ENCODE assay signal across 22 cellular contexts in the genomic region with DNA sequence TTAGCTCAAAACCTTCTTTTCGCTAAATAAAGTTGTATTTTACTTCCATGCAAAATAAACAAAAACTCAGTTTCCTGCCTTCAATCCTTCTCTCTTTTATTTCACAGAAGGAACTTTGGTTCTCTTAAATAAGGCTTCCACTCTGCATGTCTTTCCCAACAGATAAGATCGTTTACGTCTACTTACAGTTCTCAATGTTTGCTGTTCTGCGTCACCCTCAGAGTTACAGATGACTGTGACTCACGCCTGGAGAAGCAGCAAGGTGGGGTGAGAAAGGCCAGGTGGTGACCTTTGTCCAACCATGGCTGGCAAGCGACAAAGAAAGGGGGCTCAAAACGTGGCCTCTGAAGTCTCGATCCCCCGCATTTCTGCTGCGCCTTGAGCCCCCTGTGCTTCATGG. TPM values are rescaled to one million over a fixed set of nuclear protein-coding genes. Genes with fewer than 3 reads are reported as not detected.
A peak's percentile ranks its signal among the peaks of the same experiment; 100 is the strongest.
DNase-seq lines count a peak whose midpoint lies in the region; ATAC-seq, FAIRE-seq and TF ChIP-seq lines count a peak whose summit lies in the region.
"Had no signal": no experiment of that assay in that cellular context is flagged by ENCODE, and none has a peak within 500 bp of the region (broad histone marks: within the 10 kb centered on the region; RNA-seq: fewer than 3 reads in every experiment).

No MANE protein-coding gene starts in this region.

- RAD21 ChIA-PET in HCT116 (lab: Charles Lee; ENCODE audit: low non-redundant PET in 1 of 2, low total read pairs in 2 of 2, uncharacterized antibody in 2 of 2, unreplicated experiment in 2 of 2), result no interaction called here

- H2AFZ ChIP-seq in HCT116 (ENCODE audit: low read depth, low read length, poor library complexity, severe bottlenecking), result peak overlapping the region; percentile 40
- no peak overlapping the region for H2AFZ ChIP-seq in astrocyte (ENCODE audit: low read depth, low read length)
- H2AFZ ChIP-seq: neural progenitor cell had no signal

- peaks cover 9% of the 10 kb centered on the region for H3K4me1 Mint-ChIP-seq in astrocyte (ENCODE audit: low read depth, unreplicated experiment)
- H3K4me1 Mint-ChIP-seq: activated CD4-positive, alpha-beta memory T cell treated with anti-CD3 and anti-CD28 coated beads, Interleukin-2, amount 10 ng/mL, durations not matched to agents 7 days and 5 days had no signal

- no peak for TF ChIP-seq POLR2A in HCT116 (IDR thresholded peaks at IDR 0.05; ENCODE audit: borderline replicate concordance, extremely low read depth, insufficient read depth, insufficient read length)

- no peak overlapping the region for H3K27ac Mint-ChIP-seq in astrocyte (ENCODE audit: unreplicated experiment)
- H3K27ac Mint-ChIP-seq: activated CD4-positive, alpha-beta memory T cell treated with anti-CD3 and anti-CD28 coated beads, Interleukin-2, amount 10 ng/mL, durations not matched to agents 7 days and 5 days; CD8-positive, alpha-beta T cell; neural progenitor cell had no signal

- 30 to 60% (median 48%) methylated on average over 10 of the region's 10 CpGs for WGBS in small intestine, 3 donors

- CTCF ChIA-PET in HCT116 (lab: Charles Lee), result no interaction called here

- H3K27ac ChIP-seq in HCT116 (ENCODE audit: low read depth, low read length) (peak overlapping the region; percentile 17; the same call in 1 of the 2 replicates), astrocyte (ENCODE audit: low read depth, low read length) (no peak overlapping the region), small intestine (ENCODE audit: low read depth in 1 of 2, low read length in 1 of 2) (no peak overlapping the region)
- H3K27ac ChIP-seq: neural progenitor cell, spleen, WERI-Rb-1 had no signal

- peak overlapping the region in 1 of 2 experiments; percentile 32; a peak in 2 of 4 replicates for H3K4me3 ChIP-seq in HCT116 (replicated peaks in 1 of 2; ENCODE audit: low read depth in 1 of 2, low read length in 2 of 2)
- H3K4me3 ChIP-seq in astrocyte (ENCODE audit: insufficient read depth, low read depth, low read length), result no peak overlapping the region
- no peak overlapping the region for H3K4me3 ChIP-seq in fibroblast of villous mesenchyme (ENCODE audit: low read depth, low read length)
- H3K4me3 ChIP-seq in small intestine (ENCODE audit: low read depth in 1 of 2, low read length in 2 of 2), result no peak overlapping the region
- H3K4me3 ChIP-seq: neural progenitor cell, spleen had no signal

- no peak overlapping the region for H3K4me3 Mint-ChIP-seq in astrocyte (ENCODE audit: unreplicated experiment)
- H3K4me3 Mint-ChIP-seq: activated CD4-positive, alpha-beta memory T cell treated with anti-CD3 and anti-CD28 coated beads, Interleukin-2, amount 10 ng/mL, durations not matched to agents 7 days and 5 days; activated T-cell treated with anti-CD3 and anti-CD28 coated beads, Interleukin-2, amount 50 U/mL, for 4 hours; CD8-positive, alpha-beta T cell; neural progenitor cell had no signal

- peaks cover 4% of the 10 kb centered on the region for H3K9me3 Mint-ChIP-seq in astrocyte (ENCODE audit: unreplicated experiment)
- H3K9me3 Mint-ChIP-seq: activated CD4-positive, alpha-beta memory T cell treated with anti-CD3 and anti-CD28 coated beads, Interleukin-2, amount 10 ng/mL, durations not matched to agents 7 days and 5 days; activated T-cell treated with anti-CD3 and anti-CD28 coated beads, Interleukin-2, amount 50 U/mL, for 4 hours had no signal

- no peak for TF ChIP-seq RAD21 in HCT116 (IDR thresholded peaks at IDR 0.05; ENCODE audit: low read depth)

- H3K9me3 ChIP-seq in HCT116 (ENCODE audit: control insufficient read depth in 1 of 2, insufficient read depth in 1 of 2, low read depth in 1 of 2, low read length in 2 of 2), result no peaks in the 10 kb centered on the region
- no peaks in the 10 kb centered on the region for H3K9me3 ChIP-seq in astrocyte (ENCODE audit: insufficient read depth, low read depth, low read length)
- H3K9me3 ChIP-seq in small intestine (ENCODE audit: control insufficient read depth, low read depth), result no peaks in the 10 kb centered on the region
- H3K9me3 ChIP-seq: spleen had no signal

- H3K27me3 Mint-ChIP-seq in astrocyte (ENCODE audit: low read depth, unreplicated experiment), result peaks cover 15% of the 10 kb centered on the region

- H3K4me1 ChIP-seq in HCT116 (ENCODE audit: control insufficient read depth in 1 of 2, insufficient read depth in 2 of 2, low read length in 2 of 2), result peaks cover 15 to 28% of the 10 kb centered on the region in 2 experiments
- H3K4me1 ChIP-seq in astrocyte (ENCODE audit: insufficient read depth, low read length), result peaks cover 12% of the 10 kb centered on the region
- H3K4me1 ChIP-seq in small intestine (ENCODE audit: control insufficient read depth in 2 of 2, insufficient read depth in 1 of 2, low read depth in 1 of 2, low read length in 1 of 2), result no peaks in the 10 kb centered on the region
- H3K4me1 ChIP-seq: neural progenitor cell had no signal

- H4K20me1 ChIP-seq in HCT116 (ENCODE audit: insufficient read depth) (no peaks in the 10 kb centered on the region), astrocyte (ENCODE audit: insufficient read depth, low read length) (no peaks in the 10 kb centered on the region)

- H3K36me3 ChIP-seq in HCT116 (ENCODE audit: control insufficient read depth in 1 of 2, insufficient read depth in 2 of 2, low read length in 2 of 2) (no peaks in the 10 kb centered on the region), astrocyte (ENCODE audit: insufficient read depth, low read length) (no peaks in the 10 kb centered on the region), small intestine (ENCODE audit: control insufficient read depth in 2 of 2, insufficient read depth in 2 of 2, low read length in 2 of 2) (no peaks in the 10 kb centered on the region)
- H3K36me3 ChIP-seq: neural progenitor cell, spleen, WERI-Rb-1 had no signal

- H3K36me3 Mint-ChIP-seq in astrocyte (ENCODE audit: low read depth, unreplicated experiment), result peaks cover 5% of the 10 kb centered on the region
- H3K36me3 Mint-ChIP-seq: CD8-positive, alpha-beta T cell had no signal

- POLR2A ChIA-PET in HCT116 (lab: Charles Lee), result no interaction called here

- ATAC-seq in HCT116 (peak; percentile 86), GM19452 (IDR thresholded peaks at IDR 0.05; ENCODE audit: unreplicated experiment) (no peak)
- ATAC-seq: activated T-cell treated with anti-CD3 and anti-CD28 coated beads, Interleukin-2, amount 50 U/mL, for 4 hours; CD8-positive, alpha-beta T cell; left cardiac atrium had no signal

- H3K9me2 ChIP-seq in HCT116 (ENCODE audit: insufficient read depth), result no peaks in the 10 kb centered on the region

- FAIRE-seq in astrocyte (lab: Jason Lieb, UNC) (no peak), small intestine (lab: Jason Lieb, UNC) (no peak)
- FAIRE-seq: colon, GM18507 had no signal

- H3K9ac ChIP-seq in HCT116 (ENCODE audit: low read length), result peak overlapping the region; percentile 41
- no peak overlapping the region for H3K9ac ChIP-seq in astrocyte (ENCODE audit: low read length)
- H3K9ac ChIP-seq: neural progenitor cell had no signal

- peak; percentile 54 for DNase-seq in HCT116 (ENCODE audit: low read depth, low spot score)
- peak; percentile 83 for DNase-seq in astrocyte (ENCODE audit: low read depth)
- DNase-seq in fibroblast of villous mesenchyme (ENCODE audit: low read depth), result peak; percentile 54
- peak; percentile 82 for DNase-seq in small intestine
- DNase-seq in activated effector memory CD4-positive, alpha-beta T cell treated with Interleukin-2 at 50 U/mL for 16 hours, result no peak
- no peak for DNase-seq in GDM1 (lab: John Stamatoyannopoulos, UW)
- DNase-seq in DMS 273 treated with DMSO at 0.1 percent for 48 hours (lab: John Stamatoyannopoulos, UW), result no peak
- DNase-seq: activated CD4-positive, alpha-beta memory T cell treated with anti-CD3 and anti-CD28 coated beads, Interleukin-2, amount 10 ng/mL, durations not matched to agents 7 days and 5 days; activated naive CD4-positive, alpha-beta T cell treated with anti-CD3 and anti-CD28 coated beads, Interleukin-2, amount 50 U/mL, for 16 hours; activated T-cell treated with anti-CD3 and anti-CD28 coated beads, Interleukin-2, amount 50 U/mL, for 4 hours; CD8-positive, alpha-beta T cell; EL; foreskin fibroblast; left cardiac atrium; NCI-H524 treated with DMSO at 0.1 percent for 48 hours; spleen; substantia nigra; WERI-Rb-1 had no signal

- TF ChIP-seq CTCF in HCT116 (IDR thresholded peaks at IDR 0.05 in 2 of 3, conservative IDR thresholded peaks at IDR 0.05 in 1 of 3; ENCODE audit: borderline replicate concordance in 1 of 3, insufficient read depth in 1 of 3, low read depth in 2 of 3, low read length in 2 of 3) (no peak), astrocyte (IDR thresholded peaks at IDR 0.05; ENCODE audit: insufficient read depth, low read depth, low read length) (no peak), fibroblast of villous mesenchyme (IDR thresholded peaks at IDR 0.05; ENCODE audit: insufficient read depth, low read depth, low read length) (no peak)

- H3K27me3 ChIP-seq in HCT116 (ENCODE audit: insufficient read depth, low read length) (no peaks in the 10 kb centered on the region), astrocyte (ENCODE audit: insufficient read depth, low read length) (peaks cover 2% of the 10 kb centered on the region), small intestine (ENCODE audit: control insufficient read depth in 2 of 2, insufficient read depth in 2 of 2, low read length in 2 of 2) (no peaks in the 10 kb centered on the region)
- H3K27me3 ChIP-seq: neural progenitor cell had no signal

- H3K4me2 ChIP-seq in HCT116 (ENCODE audit: low read length) (peak overlapping the region; percentile 65), astrocyte (ENCODE audit: low read length) (peak overlapping the region; percentile 23)
- H3K4me2 ChIP-seq: neural progenitor cell had no signal

- no TSS peak for BruUV-seq in HCT116 (replicated peaks; lab: Mats Ljungman, UMichigan)

- intact Hi-C loops in HCT116 (cut with micrococcal nuclease), result no loop called here

- no peaks in the 10 kb centered on the region for H3K79me2 ChIP-seq in HCT116 (ENCODE audit: insufficient read depth, low read length)
- H3K79me2 ChIP-seq in astrocyte (ENCODE audit: insufficient read depth, low read length), result no peaks in the 10 kb centered on the region

TF ChIP-seq in HCT116, 20 proteins besides CTCF, POLR2A, EP300 and RAD21 (continues in another document):
- TF ChIP-seq CBX3 (IDR thresholded peaks at IDR 0.05; ENCODE audit: low read depth), result peak; percentile 57; the same call in 1 of the 2 replicates
- TF ChIP-seq FOSL1 (IDR thresholded peaks at IDR 0.05; ENCODE audit: low read depth), result peak; percentile 73
- no peak for TF ChIP-seq SIN3A (IDR thresholded peaks at IDR 0.05; ENCODE audit: low read depth)
- TF ChIP-seq, protein P1, sequence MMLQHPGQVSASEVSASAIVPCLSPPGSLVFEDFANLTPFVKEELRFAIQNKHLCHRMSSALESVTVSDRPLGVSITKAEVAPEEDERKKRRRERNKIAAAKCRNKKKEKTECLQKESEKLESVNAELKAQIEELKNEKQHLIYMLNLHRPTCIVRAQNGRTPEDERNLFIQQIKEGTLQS (IDR thresholded peaks at IDR 0.05), result no peak

RNA-seq across cellular contexts. Expression of a gene that starts 51.4 kb away (rescaled TPM):
- total RNA-seq in HCT116 (2021; ENCODE audit: unreplicated experiment) (8.5 TPM), astrocyte (33.5 and 38.8 TPM in 2 replicates), fibroblast of villous mesenchyme (15.5 and 20.0 TPM in 2 replicates)
- 4.9 and 5.5 TPM in 2 replicates for polyA plus RNA-seq in HCT116 (2012)
- polyA plus RNA-seq in small intestine, result 10 to 100 TPM in 1 of 3 donors, 1 to 10 TPM in 2; 3.1 to 21.9 (median 6.8) TPM

Comparison
In these comparisons a context has a peak if more than half of its experiments do, and no peak if none do; other contexts are left out.
1. DNase-seq: peak in HCT116 (single experiment), astrocyte (single experiment), fibroblast of villous mesenchyme (single experiment) and small intestine (single experiment); none in activated effector memory CD4-positive, alpha-beta T cell treated with Interleukin-2 at 50 U/mL for 16 hours (single experiment), GDM1 (single experiment) and DMS 273 treated with DMSO at 0.1 percent for 48 hours (single experiment).